9 cellular contexts compared by ENCODE assay signal in genomic region chr2:127702395-127703009, GRCh38. TPM values are rescaled to one million over a fixed set of nuclear protein-coding genes. Genes with fewer than 3 reads are reported as not detected.
DNase-seq lines count a peak whose midpoint lies in the region; ATAC-seq and TF ChIP-seq lines count a peak whose summit lies in the region.
"Had no signal": no experiment of that assay in that cellular context is flagged by ENCODE, and none has a peak within 500 bp of the region (broad histone marks: within the 10 kb centered on the region; RNA-seq: fewer than 3 reads in every experiment).

No MANE protein-coding gene starts in this region.

- intact Hi-C loops in mucosa of descending colon (cut with DNase I, micrococcal nuclease): no loop called here

- H3K9ac ChIP-seq in HUES64 (ENCODE audit: low read depth, low read length): peak overlapping the region; percentile 99

- H3K4me3 ChIP-seq in HUES64 (ENCODE audit: low read length): peak overlapping the region; percentile 82
- peak overlapping the region; percentile 34 to 65 for H3K4me3 ChIP-seq in cardiac fibroblast (replicated peaks in 1 of 2; ENCODE audit: low read depth in 2 of 2, low read length in 2 of 2)
- H3K4me3 ChIP-seq in mucosa of descending colon: peak overlapping the region; percentile 72

- TF ChIP-seq CTCF in 22Rv1 (IDR thresholded peaks at IDR 0.05): no peak
- TF ChIP-seq CTCF in cardiac fibroblast (IDR thresholded peaks at IDR 0.05; ENCODE audit: low read depth, low read length): no peak
- no peak for TF ChIP-seq CTCF in mucosa of descending colon (IDR thresholded peaks at IDR 0.05)

- WGBS in HUES64: 78% methylated on average over 18 of the region's 19 CpGs

- H3K27me3 ChIP-seq in HUES64 (ENCODE audit: insufficient read depth, low read length): no peaks in the 10 kb centered on the region

- H3K4me1 ChIP-seq in HUES64 (ENCODE audit: insufficient read depth, low read length) (peaks cover 16% of the 10 kb centered on the region), mucosa of descending colon (ENCODE audit: low read depth) (peaks cover 32% of the 10 kb centered on the region)

- H3K9me3 ChIP-seq in HUES64 (ENCODE audit: insufficient read depth, low read depth, low read length) (no peaks in the 10 kb centered on the region), mucosa of descending colon (no peaks in the 10 kb centered on the region)

- peak overlapping the region; percentile 92 for H3K27ac ChIP-seq in 22Rv1
- H3K27ac ChIP-seq in HUES64 (ENCODE audit: low read depth, low read length): peak overlapping the region; percentile 95; the same call in 1 of the 2 replicates

- no peak for DNase-seq in cardiac fibroblast (ENCODE audit: low read depth in 2 of 2)
- no peak for DNase-seq in mucosa of descending colon
- no peak for DNase-seq in RKO (ENCODE audit: low spot score)
- no peak for DNase-seq in NCI-H748 (lab: John Stamatoyannopoulos, UW; ENCODE audit: unreplicated experiment)
- no peak for DNase-seq in NCI-H524 treated with DMSO at 0.1 percent for 48 hours (lab: John Stamatoyannopoulos, UW)

- peaks cover 32% of the 10 kb centered on the region for H3K36me3 ChIP-seq in HUES64 (ENCODE audit: insufficient read depth, low read length)
- H3K36me3 ChIP-seq in mucosa of descending colon (ENCODE audit: low read depth): no peaks in the 10 kb centered on the region

- no peak for ATAC-seq in mucosa of descending colon
- ATAC-seq in activated CD4-positive, CD25-positive, alpha-beta regulatory T cell treated with anti-CD3 and anti-CD28 coated beads, Interleukin-2, amount 50 U/mL, for 24 hours: no peak

RNA-seq across cellular contexts. Expression of gene SFT2D3, which starts 1.2 kb away (rescaled TPM):
- polyA plus RNA-seq in HUES64 (2013, experiment 1 of 2): 8.6 TPM
- polyA plus RNA-seq in HUES64 (2013, experiment 2 of 2): 10.7 TPM
- 1 to 10 TPM; 5.1 to 8.8 (median 8.1) TPM for total RNA-seq in mucosa of descending colon

RNA-seq across cellular contexts. Expression of gene LIMS2, which starts 27.2 kb away (rescaled TPM):
- 3.1 TPM for polyA plus RNA-seq in HUES64 (2013, experiment 1 of 2)
- 2.0 TPM for polyA plus RNA-seq in HUES64 (2013, experiment 2 of 2)
- 100 to 1,000 TPM in 1 of 3 donors, 10 to 100 TPM in 2; 12.5 to 478 (median 29.9) TPM for total RNA-seq in mucosa of descending colon

RNA-seq across cellular contexts. Expression of gene GPR17, which starts 56.5 kb away (rescaled TPM):
- polyA plus RNA-seq in HUES64 (2013, experiment 1 of 2): 0.10 TPM
- 0.32 TPM for polyA plus RNA-seq in HUES64 (2013, experiment 2 of 2)
- total RNA-seq in mucosa of descending colon: under 1 TPM in 1 of 3 donors, not detected in 2; 0.51 TPM
- total RNA-seq: pulmonary artery endothelial cell had no signal
